2 cellular contexts compared by ENCODE assay signal in the genomic region with DNA sequence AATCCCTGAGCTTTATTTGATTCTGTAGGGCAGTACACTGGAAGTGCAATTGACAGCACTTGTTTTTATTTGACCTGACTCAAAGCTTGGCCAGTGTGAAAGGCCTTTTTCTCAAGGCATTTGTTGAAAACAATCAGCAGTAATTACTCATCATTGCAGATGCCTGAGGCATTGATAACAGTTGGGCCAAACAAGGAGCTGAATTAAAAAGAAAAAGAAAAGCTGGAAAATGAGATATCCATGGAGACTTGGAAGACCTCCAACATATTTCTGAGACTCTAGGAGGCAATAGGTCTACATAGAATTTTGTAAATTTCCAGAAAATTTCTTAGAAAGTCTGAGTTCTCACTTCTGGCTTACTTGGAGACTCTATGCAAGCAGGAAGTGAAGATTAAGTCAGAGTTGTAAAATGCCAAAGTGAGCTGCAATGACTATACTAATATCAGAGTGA.
A peak's percentile ranks its signal among the peaks of the same experiment; 100 is the strongest.
TF ChIP-seq lines count a peak whose summit lies in the region.

No MANE protein-coding gene starts in this region.

TF ChIP-seq in SK-N-SH, 30 proteins besides CTCF, POLR2A, EP300 and RAD21 (continued from another document):
- TF ChIP-seq, protein P1, sequence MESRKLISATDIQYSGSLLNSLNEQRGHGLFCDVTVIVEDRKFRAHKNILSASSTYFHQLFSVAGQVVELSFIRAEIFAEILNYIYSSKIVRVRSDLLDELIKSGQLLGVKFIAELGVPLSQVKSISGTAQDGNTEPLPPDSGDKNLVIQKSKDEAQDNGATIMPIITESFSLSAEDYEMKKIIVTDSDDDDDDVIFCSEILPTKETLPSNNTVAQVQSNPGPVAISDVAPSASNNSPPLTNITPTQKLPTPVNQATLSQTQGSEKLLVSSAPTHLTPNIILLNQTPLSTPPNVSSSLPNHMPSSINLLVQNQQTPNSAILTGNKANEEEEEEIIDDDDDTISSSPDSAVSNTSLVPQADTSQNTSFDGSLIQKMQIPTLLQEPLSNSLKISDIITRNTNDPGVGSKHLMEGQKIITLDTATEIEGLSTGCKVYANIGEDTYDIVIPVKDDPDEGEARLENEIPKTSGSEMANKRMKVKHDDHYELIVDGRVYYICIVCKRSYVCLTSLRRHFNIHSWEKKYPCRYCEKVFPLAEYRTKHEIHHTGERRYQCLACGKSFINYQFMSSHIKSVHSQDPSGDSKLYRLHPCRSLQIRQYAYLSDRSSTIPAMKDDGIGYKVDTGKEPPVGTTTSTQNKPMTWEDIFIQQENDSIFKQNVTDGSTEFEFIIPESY (IDR thresholded peaks at IDR 0.05; ENCODE audit: borderline replicate concordance, low read depth), result peak; percentile 60; the same call in 1 of the 2 replicates
- TF ChIP-seq TCF12 (IDR thresholded peaks at IDR 0.05), result peak; percentile 80
- peak; percentile 72; the same call in 1 of the 2 replicates for TF ChIP-seq FOSL2 (IDR thresholded peaks at IDR 0.05; ENCODE audit: borderline replicate concordance, low read depth)
- peak; percentile 78; the same call in 1 of the 2 replicates for TF ChIP-seq TEAD4 (IDR thresholded peaks at IDR 0.05; ENCODE audit: borderline replicate concordance, insufficient read depth)
- TF ChIP-seq RXRA (IDR thresholded peaks at IDR 0.05; ENCODE audit: borderline replicate concordance, low read depth), result 0 out of 2 replicates have a peak, but pooled peaks have one; percentile 43
- TF ChIP-seq FOXJ3 (CRISPR knock-in tag; IDR thresholded peaks at IDR 0.05), result no peak
- TF ChIP-seq, protein P2, sequence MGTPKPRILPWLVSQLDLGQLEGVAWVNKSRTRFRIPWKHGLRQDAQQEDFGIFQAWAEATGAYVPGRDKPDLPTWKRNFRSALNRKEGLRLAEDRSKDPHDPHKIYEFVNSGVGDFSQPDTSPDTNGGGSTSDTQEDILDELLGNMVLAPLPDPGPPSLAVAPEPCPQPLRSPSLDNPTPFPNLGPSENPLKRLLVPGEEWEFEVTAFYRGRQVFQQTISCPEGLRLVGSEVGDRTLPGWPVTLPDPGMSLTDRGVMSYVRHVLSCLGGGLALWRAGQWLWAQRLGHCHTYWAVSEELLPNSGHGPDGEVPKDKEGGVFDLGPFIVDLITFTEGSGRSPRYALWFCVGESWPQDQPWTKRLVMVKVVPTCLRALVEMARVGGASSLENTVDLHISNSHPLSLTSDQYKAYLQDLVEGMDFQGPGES (IDR thresholded peaks at IDR 0.05; ENCODE audit: low read depth, low read length), result no peak
- TF ChIP-seq NFIC (IDR thresholded peaks at IDR 0.05; ENCODE audit: borderline replicate concordance), result peak; percentile 75
- TF ChIP-seq ELF1 (IDR thresholded peaks at IDR 0.05), result 0 out of 2 replicates have a peak, but pooled peaks have one; percentile 31
- TF ChIP-seq, protein P3, sequence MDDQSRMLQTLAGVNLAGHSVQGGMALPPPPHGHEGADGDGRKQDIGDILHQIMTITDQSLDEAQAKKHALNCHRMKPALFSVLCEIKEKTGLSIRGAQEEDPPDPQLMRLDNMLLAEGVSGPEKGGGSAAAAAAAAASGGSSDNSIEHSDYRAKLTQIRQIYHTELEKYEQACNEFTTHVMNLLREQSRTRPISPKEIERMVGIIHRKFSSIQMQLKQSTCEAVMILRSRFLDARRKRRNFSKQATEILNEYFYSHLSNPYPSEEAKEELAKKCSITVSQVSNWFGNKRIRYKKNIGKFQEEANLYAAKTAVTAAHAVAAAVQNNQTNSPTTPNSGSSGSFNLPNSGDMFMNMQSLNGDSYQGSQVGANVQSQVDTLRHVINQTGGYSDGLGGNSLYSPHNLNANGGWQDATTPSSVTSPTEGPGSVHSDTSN (IDR thresholded peaks at IDR 0.05), result peak; percentile 76
- TF ChIP-seq JUND (IDR thresholded peaks at IDR 0.05), result peak; percentile 65
TF ChIP-seq in SK-N-SH: peak in this region for 10.

TF ChIP-seq in SK-N-SH treated with all-trans-retinoic acid at 6 μM for 48 hours, 23 proteins besides CTCF, POLR2A, EP300 and RAD21 (continued from another document):
- TF ChIP-seq CREB5 (CRISPR knock-in tag; IDR thresholded peaks at IDR 0.05; ENCODE audit: low read depth) (no peak), CSDC2 (CRISPR knock-in tag; IDR thresholded peaks at IDR 0.05) (no peak), ISL1 (CRISPR knock-in tag; IDR thresholded peaks at IDR 0.05) (no peak), PPARA (CRISPR knock-in tag; IDR thresholded peaks at IDR 0.05; ENCODE audit: borderline replicate concordance) (no peak)
- TF ChIP-seq, protein P4, sequence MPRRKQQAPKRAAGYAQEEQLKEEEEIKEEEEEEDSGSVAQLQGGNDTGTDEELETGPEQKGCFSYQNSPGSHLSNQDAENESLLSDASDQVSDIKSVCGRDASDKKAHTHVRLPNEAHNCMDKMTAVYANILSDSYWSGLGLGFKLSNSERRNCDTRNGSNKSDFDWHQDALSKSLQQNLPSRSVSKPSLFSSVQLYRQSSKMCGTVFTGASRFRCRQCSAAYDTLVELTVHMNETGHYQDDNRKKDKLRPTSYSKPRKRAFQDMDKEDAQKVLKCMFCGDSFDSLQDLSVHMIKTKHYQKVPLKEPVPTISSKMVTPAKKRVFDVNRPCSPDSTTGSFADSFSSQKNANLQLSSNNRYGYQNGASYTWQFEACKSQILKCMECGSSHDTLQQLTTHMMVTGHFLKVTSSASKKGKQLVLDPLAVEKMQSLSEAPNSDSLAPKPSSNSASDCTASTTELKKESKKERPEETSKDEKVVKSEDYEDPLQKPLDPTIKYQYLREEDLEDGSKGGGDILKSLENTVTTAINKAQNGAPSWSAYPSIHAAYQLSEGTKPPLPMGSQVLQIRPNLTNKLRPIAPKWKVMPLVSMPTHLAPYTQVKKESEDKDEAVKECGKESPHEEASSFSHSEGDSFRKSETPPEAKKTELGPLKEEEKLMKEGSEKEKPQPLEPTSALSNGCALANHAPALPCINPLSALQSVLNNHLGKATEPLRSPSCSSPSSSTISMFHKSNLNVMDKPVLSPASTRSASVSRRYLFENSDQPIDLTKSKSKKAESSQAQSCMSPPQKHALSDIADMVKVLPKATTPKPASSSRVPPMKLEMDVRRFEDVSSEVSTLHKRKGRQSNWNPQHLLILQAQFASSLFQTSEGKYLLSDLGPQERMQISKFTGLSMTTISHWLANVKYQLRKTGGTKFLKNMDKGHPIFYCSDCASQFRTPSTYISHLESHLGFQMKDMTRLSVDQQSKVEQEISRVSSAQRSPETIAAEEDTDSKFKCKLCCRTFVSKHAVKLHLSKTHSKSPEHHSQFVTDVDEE (CRISPR knock-in tag; IDR thresholded peaks at IDR 0.05), result no peak
TF ChIP-seq in SK-N-SH treated with all-trans-retinoic acid at 6 μM for 48 hours: peak in this region for 0.
